8 cellular contexts compared by ENCODE assay signal in the genomic region with DNA sequence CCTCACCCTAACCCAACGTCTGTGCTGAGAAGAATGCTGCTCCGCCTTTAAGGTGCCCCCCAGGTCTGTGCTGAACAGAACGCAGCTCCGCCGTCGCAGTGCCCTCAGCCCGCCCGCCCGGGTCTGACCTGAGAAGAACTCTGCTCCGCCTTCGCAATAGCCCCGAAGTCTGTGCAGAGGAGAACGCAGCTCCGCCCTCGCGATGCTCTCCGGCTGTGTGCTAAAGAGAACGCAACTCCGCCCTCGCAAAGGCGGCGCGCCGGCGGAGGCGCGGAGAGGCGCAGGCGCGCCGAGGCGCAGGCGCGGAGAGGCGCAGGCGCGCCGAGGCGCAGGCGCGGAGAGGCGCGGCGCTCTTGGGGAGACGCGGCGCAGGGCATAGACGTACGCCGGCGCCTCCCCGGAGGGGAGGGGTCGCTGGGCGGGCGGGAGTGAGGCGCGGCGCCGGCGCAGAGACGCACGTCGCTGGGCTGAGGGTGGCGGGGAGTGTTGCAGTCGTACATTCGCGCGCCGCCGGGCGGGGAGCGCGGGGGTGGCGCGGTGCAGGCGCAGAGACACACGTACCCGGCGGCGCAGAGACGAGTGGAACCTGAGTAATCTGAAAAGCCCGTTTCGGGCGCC. TPM values are rescaled to one million over a fixed set of nuclear protein-coding genes. Genes with fewer than 3 reads are reported as not detected.
DNase-seq lines count a peak whose midpoint lies in the region; ATAC-seq and TF ChIP-seq lines count a peak whose summit lies in the region.
"Not testable (repeated sequence)": the region's sequence is repeated elsewhere in the genome, so short reads cannot be mapped to it uniquely, and the experiment has no call there.

No MANE protein-coding gene starts in this region.

- H3K4me3 ChIP-seq in muscle layer of duodenum (ENCODE audit: low read depth in 1 of 2, low read length in 2 of 2) = peak overlapping the region; percentile 30 to 52

- not testable (repeated sequence) for H3K27me3 ChIP-seq in foreskin keratinocyte; muscle layer of duodenum (ENCODE audit: low read depth, low read length)

- H3K9me3 ChIP-seq in muscle layer of duodenum (ENCODE audit: control insufficient read depth in 1 of 2, low read length in 2 of 2) = not testable (repeated sequence)

- ATAC-seq in GM19397 (IDR thresholded peaks at IDR 0.05; ENCODE audit: unreplicated experiment) = peak; percentile 96
- ATAC-seq in HG03342 (IDR thresholded peaks at IDR 0.05; ENCODE audit: unreplicated experiment) = peak; percentile 84
- ATAC-seq in foreskin keratinocyte = peak; percentile 82

- peak; percentile 84 for DNase-seq in T follicular helper cell (ENCODE audit: low read depth)
- peak; percentile 70 for DNase-seq in activated naive CD8-positive, alpha-beta T cell treated with anti-CD3 and anti-CD28 coated beads, Interleukin-2, amount 50 U/mL, for 16 hours (ENCODE audit: low read depth, low spot score)
- DNase-seq in foreskin keratinocyte = peak; percentile 52 to 81
- DNase-seq in stimulated activated CD4-positive, alpha-beta T cell treated with anti-CD3 and anti-CD28 coated beads, TNF-alpha, amount 100 ng/mL, for 48 hours (ENCODE audit: low read depth in 3 of 3) = peak; percentile 59 to 84 (median 70)

- H3K27ac ChIP-seq in C4-2B = peak overlapping the region; percentile 71
- not testable (repeated sequence) for H3K27ac ChIP-seq in foreskin keratinocyte; muscle layer of duodenum (ENCODE audit: low read length)

- not testable (repeated sequence) for H3K36me3 ChIP-seq in muscle layer of duodenum (ENCODE audit: control insufficient read depth in 1 of 2, insufficient read depth in 2 of 2, low read length in 2 of 2)

- not testable (repeated sequence) for TF ChIP-seq CTCF in C4-2B (conservative IDR thresholded peaks at IDR 0.05); foreskin keratinocyte (conservative IDR thresholded peaks at IDR 0.05)

- H3K4me1 ChIP-seq in foreskin keratinocyte; muscle layer of duodenum (ENCODE audit: control insufficient read depth in 1 of 2, insufficient read depth in 2 of 2, low read length in 2 of 2): not testable (repeated sequence)

RNA-seq across cellular contexts. Expression of a gene that starts 23.5 kb away (rescaled TPM):
- total RNA-seq in foreskin keratinocyte = 5.2 and 6.2 TPM in 2 replicates
- polyA plus RNA-seq in foreskin keratinocyte = 3.3 and 4.3 TPM in 2 replicates
